In the genomic region with DNA sequence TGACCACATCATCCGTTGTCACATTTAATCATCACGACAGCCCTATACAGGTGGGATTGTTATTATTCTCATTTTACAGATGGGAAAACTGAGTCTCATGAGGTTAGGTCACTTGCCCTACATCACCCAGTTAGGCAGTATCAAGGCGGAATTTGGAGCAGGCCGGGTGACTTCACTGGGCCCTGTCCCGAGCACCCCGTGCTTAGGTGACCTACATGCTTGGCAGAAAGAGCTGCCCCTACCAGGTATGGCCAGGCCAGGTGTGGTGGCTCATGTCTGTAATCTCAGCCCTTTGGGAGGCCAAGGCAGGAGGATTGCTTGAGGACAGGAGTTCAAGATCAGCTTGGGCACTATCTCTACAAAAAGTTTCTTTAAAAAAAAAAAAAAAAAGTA, we compare ENCODE assay signal across 1 cellular context.
TF ChIP-seq lines count a peak whose summit lies in the region.

No MANE protein-coding gene starts in this region.

TF ChIP-seq in endothelial cell of umbilical vein, 7 proteins besides CTCF, POLR2A, EP300 and RAD21 (continued from another document):
- no peak for TF ChIP-seq GATA2 (IDR thresholded peaks at IDR 0.05; ENCODE audit: insufficient read depth, insufficient read length, low read depth, low read length)
- TF ChIP-seq, protein P1, sequence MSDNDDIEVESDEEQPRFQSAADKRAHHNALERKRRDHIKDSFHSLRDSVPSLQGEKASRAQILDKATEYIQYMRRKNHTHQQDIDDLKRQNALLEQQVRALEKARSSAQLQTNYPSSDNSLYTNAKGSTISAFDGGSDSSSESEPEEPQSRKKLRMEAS (IDR thresholded peaks at IDR 0.05; ENCODE audit: insufficient read depth, insufficient read length): no peak
- no peak for TF ChIP-seq FOS (IDR thresholded peaks at IDR 0.05; ENCODE audit: borderline replicate concordance, insufficient read depth, low read length)
- TF ChIP-seq MYC (IDR thresholded peaks at IDR 0.05; ENCODE audit: low read depth, low read length): no peak
TF ChIP-seq in endothelial cell of umbilical vein: peak in this region for 0.
